ENCODE assay signal across 8 cellular contexts in the genomic region with DNA sequence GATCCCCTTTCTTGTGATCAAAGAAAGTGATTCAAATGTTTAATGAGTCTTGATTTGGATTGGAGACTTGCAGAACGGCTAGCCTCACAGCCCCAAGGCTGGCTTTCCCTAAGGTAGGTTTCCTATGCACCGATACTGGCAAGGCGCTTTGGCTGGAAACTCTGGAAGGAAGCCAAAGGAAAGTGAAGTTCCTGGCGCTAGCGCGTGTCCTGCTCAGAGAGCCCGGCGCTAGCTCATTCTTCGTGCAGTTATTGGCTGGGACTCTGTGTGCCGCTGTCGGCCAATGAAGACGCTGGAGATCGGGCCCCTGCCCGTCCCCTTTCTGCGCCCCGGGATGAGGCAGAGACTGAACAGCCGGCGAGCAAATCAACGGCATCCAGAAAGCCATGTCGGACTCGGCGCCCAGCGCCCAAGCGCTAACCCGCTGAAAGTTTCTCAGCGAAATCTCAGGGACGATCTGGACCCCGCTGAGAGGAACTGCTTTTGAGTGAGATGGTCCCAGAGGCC. TPM values are rescaled to one million over a fixed set of nuclear protein-coding genes. Genes with fewer than 3 reads are reported as not detected.
DNase-seq lines count a peak whose midpoint lies in the region; ATAC-seq, FAIRE-seq and TF ChIP-seq lines count a peak whose summit lies in the region.

Gene PCDHGC3 (plus strand): TSS at position 342 of the 507 bp plus-strand sequence. CDS start 151 bp downstream, at position 493.

- no peaks in the 10 kb centered on the region for H3K9me3 ChIP-seq in SJCRH30 (replicated peaks)
- H3K9me3 ChIP-seq in K562 (replicated peaks; ENCODE audit: control insufficient read depth, insufficient read depth, low read depth, low read length) = no peaks in the 10 kb centered on the region
- no peaks in the 10 kb centered on the region for H3K9me3 ChIP-seq in psoas muscle

- TF ChIP-seq EP300 in K562 (IDR thresholded peaks at IDR 0.05; ENCODE audit: low read length) = no peak

- H3K4me3 ChIP-seq in LNCaP clone FGC (ENCODE audit: low read depth, low read length) = peak within 1 kb of the TSS; percentile 56
- peak within 1 kb of the TSS; percentile 70 for H3K4me3 ChIP-seq in SJCRH30
- H3K4me3 ChIP-seq in K562 = no peak within 1 kb of the TSS
- H3K4me3 ChIP-seq in psoas muscle = peak within 1 kb of the TSS; percentile 77

- WGBS in K562 (ENCODE audit: insufficient coverage, low coverage, missing lambda C conversion rate) = 15% methylated on average over 24 of the region's 28 CpGs
- WGBS in psoas muscle, 3 donors = 1% methylated on average over 27 to 28 of the region's 28 CpGs

- no peak within 1 kb of the TSS for H2AFZ ChIP-seq in K562 (ENCODE audit: low read depth, low read length)

- no TSS peak for BruUV-seq in K562 (replicated peaks; lab: Mats Ljungman, UMichigan)

- TF ChIP-seq CTCF in GM10248 (IDR thresholded peaks at IDR 0.05; ENCODE audit: control extremely low read depth, extremely low read depth, low read depth, missing control alignments) (peak; percentile 75), LNCaP clone FGC (IDR thresholded peaks at IDR 0.05; ENCODE audit: control insufficient read depth, extremely low read depth, insufficient read depth) (peak; percentile 24), K562 (IDR thresholded peaks at IDR 0.05 in 2 of 3, conservative IDR thresholded peaks at IDR 0.05 in 1 of 3; ENCODE audit: insufficient read depth in 2 of 3, low read depth in 1 of 3, low read length in 3 of 3) (no peak; a peak in 1 of 6 replicates), psoas muscle (IDR thresholded peaks at IDR 0.05) (peak; percentile 29)

- TF ChIP-seq RAD21 in K562 (CRISPR knock-in tag; conservative IDR thresholded peaks at IDR 0.05 in 1 of 2, IDR thresholded peaks at IDR 0.05 in 1 of 2) = peak in 1 of 2 experiments; percentile 28; a peak in 1 of 4 replicates

- H4K20me1 ChIP-seq in K562 (replicated peaks; ENCODE audit: control insufficient read depth, insufficient read depth, low read length) = no peaks in the 10 kb centered on the region; the same call in 1 of the 2 replicates

- CTCF ChIA-PET in GM10248 (lab: Yijun Ruan, JAX) = interaction anchor here (0.6 to 8.6 kb wide), 34 partner anchors 8 to 155 kb away, joined by 3 to 130 read pairs (median 5); partner anchors contain the start of genes DIAPH1, PCDHGA10, PCDHGA11 and PCDHGA12
- CTCF ChIA-PET in K562 (lab: Yijun Ruan, JAX; ENCODE audit: low intra/inter-chr PET ratio) = no interaction called here

- TF ChIP-seq POLR2A in K562 (conservative IDR thresholded peaks at IDR 0.05) = no peak

- H3K27ac ChIP-seq in SJCRH30 = peak within 1 kb of the TSS; percentile 86
- H3K27ac ChIP-seq in K562 (ENCODE audit: extremely low read depth, low read depth, low read length) = no peak within 1 kb of the TSS
- peak within 1 kb of the TSS; percentile 81 for H3K27ac ChIP-seq in psoas muscle

- no peak for FAIRE-seq in K562 (lab: Jason Lieb, UNC)

- in situ Hi-C loops in K562 (cut with MboI) = no loop called here

- peaks cover 17% of the 10 kb centered on the region for H3K4me1 ChIP-seq in SJCRH30
- peaks cover 0 to 14% of the 10 kb centered on the region in 2 experiments; a peak in 1 of 5 replicates for H3K4me1 ChIP-seq in K562 (replicated peaks in 1 of 2; ENCODE audit: control insufficient read depth in 2 of 2, insufficient read depth in 2 of 2, low read length in 2 of 2)
- H3K4me1 ChIP-seq in psoas muscle = peaks cover 38% of the 10 kb centered on the region

- DNase-seq in GM10248 (ENCODE audit: extremely low spot score) (peak; percentile 89), H4 (ENCODE audit: low spot score) (peak; percentile 93), LNCaP clone FGC (ENCODE audit: low read depth) (peak; percentile 87), SJCRH30 (peak; percentile 95 to 98), K562 (ENCODE audit: extremely low read depth in 1 of 4, low spot score in 3 of 4) (peak in 2 of 4 experiments; percentile 16 to 34), hypothalamus (lab: John Stamatoyannopoulos, UW) (peak in 43 of 51 donors; percentile 43 to 92 (median 82)), psoas muscle (peak; percentile 92 to 96), GDM1 (lab: John Stamatoyannopoulos, UW) (no peak)

- no peak within 1 kb of the TSS for H3K4me2 ChIP-seq in K562 (ENCODE audit: insufficient read depth, low read length)

- no peak within 1 kb of the TSS for H3K9ac ChIP-seq in K562 (ENCODE audit: insufficient read depth in 1 of 2, low read depth in 2 of 2, low read length in 2 of 2)

- POLR2A ChIA-PET in GM10248 (lab: Yijun Ruan, JAX) (no interaction called here), K562 (lab: Yijun Ruan, JAX) (interaction anchor here (1.0 to 1.5 kb wide), 2 partner anchors 9 to 33 kb away, joined by 3 read pairs; partner anchors contain the start of gene PCDHGC4)

- ATAC-seq in K562 = peak; percentile 82
- peak; percentile 98 for ATAC-seq in psoas muscle

- H3K36me3 ChIP-seq in SJCRH30 = peaks cover 25% of the 10 kb centered on the region
- H3K36me3 ChIP-seq in K562 (ENCODE audit: control insufficient read depth, insufficient read depth, low read length) = no peaks in the 10 kb centered on the region
- H3K36me3 ChIP-seq in psoas muscle (ENCODE audit: insufficient read depth in 1 of 2, low read depth in 1 of 2) = no peaks in the 10 kb centered on the region

- H3K27me3 ChIP-seq in SJCRH30 (no peaks in the 10 kb centered on the region), K562 (ENCODE audit: control insufficient read depth in 2 of 2, insufficient read depth in 2 of 2, low read length in 2 of 2) (peaks cover 20 to 32% of the 10 kb centered on the region in 2 experiments; a peak in 4 of 5 replicates), psoas muscle (ENCODE audit: insufficient read depth in 3 of 3, low read length in 2 of 3) (peaks cover 0 to 6% (median 0%) of the 10 kb centered on the region in 3 donors)

- H3K9me1 ChIP-seq in K562 (ENCODE audit: control insufficient read depth, insufficient read depth, low read length) = no peaks in the 10 kb centered on the region

- no peaks in the 10 kb centered on the region for H3K79me2 ChIP-seq in K562 (ENCODE audit: control insufficient read depth, insufficient read depth, low read length)

- intact Hi-C loops in K562 (cut with micrococcal nuclease) (no loop called here), psoas muscle (cut with DNase I) (loop anchor here (2.0 to 5.0 kb wide), 3 partner anchors 37 to 49 kb away; partner anchors contain the start of gene PCDHGA12 (in 1 of the 2))

TF ChIP-seq in K562, 482 proteins besides CTCF, POLR2A, EP300 and RAD21 (continues in another document):
- TF ChIP-seq SMAD2 (IDR thresholded peaks at IDR 0.05; ENCODE audit: low read depth, low read length) (no peak), EWSR1 (IDR thresholded peaks at IDR 0.05; ENCODE audit: borderline replicate concordance, low read depth, partially characterized antibody) (no peak), NFIC (IDR thresholded peaks at IDR 0.05) (peak; percentile 52), MCM3 (IDR thresholded peaks at IDR 0.05) (no peak)
- TF ChIP-seq, protein P1, sequence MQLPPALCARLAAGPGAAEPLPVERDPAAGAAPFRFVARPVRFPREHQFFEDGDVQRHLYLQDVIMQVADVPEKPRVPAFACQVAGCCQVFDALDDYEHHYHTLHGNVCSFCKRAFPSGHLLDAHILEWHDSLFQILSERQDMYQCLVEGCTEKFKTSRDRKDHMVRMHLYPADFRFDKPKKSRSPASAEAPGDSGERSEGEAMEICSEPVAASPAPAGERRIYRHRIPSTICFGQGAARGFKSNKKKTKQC (CRISPR knock-in tag; IDR thresholded peaks at IDR 0.05) = no peak
- TF ChIP-seq, protein P2, sequence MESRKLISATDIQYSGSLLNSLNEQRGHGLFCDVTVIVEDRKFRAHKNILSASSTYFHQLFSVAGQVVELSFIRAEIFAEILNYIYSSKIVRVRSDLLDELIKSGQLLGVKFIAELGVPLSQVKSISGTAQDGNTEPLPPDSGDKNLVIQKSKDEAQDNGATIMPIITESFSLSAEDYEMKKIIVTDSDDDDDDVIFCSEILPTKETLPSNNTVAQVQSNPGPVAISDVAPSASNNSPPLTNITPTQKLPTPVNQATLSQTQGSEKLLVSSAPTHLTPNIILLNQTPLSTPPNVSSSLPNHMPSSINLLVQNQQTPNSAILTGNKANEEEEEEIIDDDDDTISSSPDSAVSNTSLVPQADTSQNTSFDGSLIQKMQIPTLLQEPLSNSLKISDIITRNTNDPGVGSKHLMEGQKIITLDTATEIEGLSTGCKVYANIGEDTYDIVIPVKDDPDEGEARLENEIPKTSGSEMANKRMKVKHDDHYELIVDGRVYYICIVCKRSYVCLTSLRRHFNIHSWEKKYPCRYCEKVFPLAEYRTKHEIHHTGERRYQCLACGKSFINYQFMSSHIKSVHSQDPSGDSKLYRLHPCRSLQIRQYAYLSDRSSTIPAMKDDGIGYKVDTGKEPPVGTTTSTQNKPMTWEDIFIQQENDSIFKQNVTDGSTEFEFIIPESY (CRISPR knock-in tag; IDR thresholded peaks at IDR 0.05) = peak; percentile 23; the same call in 1 of the 2 replicates

RNA-seq across cellular contexts. Expression of gene PCDHGC3, which starts in this region (rescaled TPM):
- total RNA-seq in H4 (2014; rRNA removed; shearing (Covaris generic)) = 50.8 and 61.5 TPM in 2 replicates
- total RNA-seq in SJCRH30 (2014; rRNA removed; shearing (Covaris generic)) = 105 and 109 TPM in 2 replicates
- total RNA-seq in K562 (2011; cell fraction: chromatin; rRNA removed; ENCODE audit: low replicate concordance) = 0.12 TPM in 1 of 2 replicates, not detected in the other
- total RNA-seq in K562 (2011; cell fraction: nucleolus; rRNA removed) = not detected in 2 replicates
- not detected in 2 replicates for total RNA-seq in K562 (2011; cell fraction: nucleoplasm; rRNA removed)
- not detected in 2 replicates for total RNA-seq in K562 (2014; rRNA removed)
- not detected in 2 replicates for total RNA-seq in K562 (2014; rRNA removed; fragmentation: Illumina TruSeq; extraction: Trizol)
- not detected in 2 replicates for total RNA-seq in K562 (2015; rRNA removed; fragmentation: Illumina TruSeq; extraction: Trizol)
- total RNA-seq in K562 (2021) = 0.07 and 0.20 TPM in 2 replicates
- polyA plus RNA-seq in K562 (2011; rRNA removed) = not detected in 2 replicates
- polyA plus RNA-seq in K562 (2011; cell fraction: cytosol; rRNA removed) = not detected in 2 replicates
- not detected in 2 replicates for polyA plus RNA-seq in K562 (2011; cell fraction: nucleus; rRNA removed)
- polyA plus RNA-seq in K562 (2012) = not detected in 2 replicates
- not detected in 2 replicates for polyA plus RNA-seq in K562 (2014; fragmentation: Illumina TruSeq; extraction: Trizol)
- not detected for polyA plus RNA-seq in K562 (2014; fragmentation: Nextera tagmentation; extraction: Ambion mirVana)
- polyA plus RNA-seq in K562 (2014; rRNA removed) = not detected in 2 replicates
- not detected in 2 replicates for polyA minus RNA-seq in K562 (2011; rRNA and poly(A)+ RNA removed)
- polyA minus RNA-seq in K562 (2011; cell fraction: cytosol; rRNA and poly(A)+ RNA removed) = not detected in 2 replicates
- polyA minus RNA-seq in K562 (2011; cell fraction: nucleus; rRNA and poly(A)+ RNA removed) = not detected in 2 replicates
- 10 to 100 TPM in 3 of 4 donors, 1 to 10 TPM in 1; 7.3 to 25.2 (median 14.2) TPM for total RNA-seq in psoas muscle
- 10 to 100 TPM in 1 of 3 donors, 1 to 10 TPM in 2; 8.6 to 22.3 (median 9.0) TPM for polyA plus RNA-seq in psoas muscle

Comparison
In these comparisons a context has a peak if more than half of its experiments do, and no peak if none do; other contexts are left out.
1. RNA of gene PCDHGC3 (total RNA-seq): 105 to 109 TPM in SJCRH30, 50.8 to 61.5 TPM in H4 and 7.3 to 25.2 TPM in psoas muscle; 0.07 to 0.20 TPM in K562; every median in the first group is over 4 times any median in the second.
2. RNA of gene PCDHGC3 (polyA plus RNA-seq): 8.6 to 22.3 TPM in psoas muscle; not detected in K562; every median in the first group is over 4 times any median in the second.
3. Peak in ATAC-seq in K562; RNA of the gene not detected or under 1 TPM.
4. CTCF ChIP-seq: peak in GM10248 (single experiment), LNCaP clone FGC (single experiment) and psoas muscle (single experiment); none in K562 (0 of 3).